8 cellular contexts compared by ENCODE assay signal in the genomic region with DNA sequence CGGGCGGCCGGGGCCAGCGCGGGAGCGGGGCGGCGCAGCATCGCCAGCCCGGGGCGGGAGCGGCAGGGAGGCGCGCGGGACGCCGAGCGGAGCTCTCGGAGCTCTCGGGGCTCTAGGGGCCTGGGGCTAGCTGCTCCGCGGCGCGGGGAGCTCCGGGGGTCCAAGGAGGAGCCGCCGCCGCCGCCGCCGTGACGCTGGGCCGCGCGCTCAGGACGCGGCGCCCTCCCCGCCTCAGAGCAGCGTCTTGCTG. TPM values are rescaled to one million over a fixed set of nuclear protein-coding genes. Genes with fewer than 3 reads are reported as not detected.
DNase-seq lines count a peak whose midpoint lies in the region; ATAC-seq and TF ChIP-seq lines count a peak whose summit lies in the region.

No MANE protein-coding gene starts in this region.

- no peak for TF ChIP-seq CTCF in GM12864 (IDR thresholded peaks at IDR 0.05; ENCODE audit: low read depth, low read length, missing control alignments)
- TF ChIP-seq CTCF in upper lobe of left lung (IDR thresholded peaks at IDR 0.05) = no peak

- no peaks in the 10 kb centered on the region for H3K36me3 Mint-ChIP-seq in activated naive CD8-positive, alpha-beta T cell treated with anti-CD3 and anti-CD28 coated beads, Interleukin-2, amount 50 U/mL, for 24 hours (ENCODE audit: low read depth)

- H3K4me3 ChIP-seq in GM12864 (ENCODE audit: low read depth, low read length) = peak overlapping the region; percentile 92
- H3K4me3 ChIP-seq in upper lobe of left lung = peak overlapping the region; percentile 40 to 96 (median 92)

- H3K9me3 Mint-ChIP-seq in activated naive CD8-positive, alpha-beta T cell treated with anti-CD3 and anti-CD28 coated beads, Interleukin-2, amount 50 U/mL, for 24 hours = no peaks in the 10 kb centered on the region

- ATAC-seq in HG02885 (IDR thresholded peaks at IDR 0.05; ENCODE audit: poor library complexity, unreplicated experiment) (peak; percentile 35), left lobe of liver (peak; percentile 55), upper lobe of left lung (ENCODE audit: low FRiP score in 2 of 2) (peak in 1 of 2 donors; percentile 54), GM18870 (IDR thresholded peaks at IDR 0.05; ENCODE audit: unreplicated experiment) (no peak)
- ATAC-seq in activated naive CD8-positive, alpha-beta T cell treated with anti-CD3 and anti-CD28 coated beads, Interleukin-2, amount 50 U/mL, for 24 hours = no peak

- H3K27ac Mint-ChIP-seq in activated naive CD8-positive, alpha-beta T cell treated with anti-CD3 and anti-CD28 coated beads, Interleukin-2, amount 50 U/mL, for 24 hours = no peak overlapping the region

- no peaks in the 10 kb centered on the region for H3K36me3 ChIP-seq in upper lobe of left lung

- H3K4me1 ChIP-seq in upper lobe of left lung = peaks cover 24 to 38% (median 29%) of the 10 kb centered on the region in 4 donors

- H3K9me3 ChIP-seq in upper lobe of left lung = no peaks in the 10 kb centered on the region

- peaks cover 14% of the 10 kb centered on the region for H3K27me3 Mint-ChIP-seq in activated naive CD8-positive, alpha-beta T cell treated with anti-CD3 and anti-CD28 coated beads, Interleukin-2, amount 50 U/mL, for 24 hours

- TF ChIP-seq POLR2A in upper lobe of left lung (IDR thresholded peaks at IDR 0.05) = peak in 2 of 4 donors; percentile 22 to 54

- peak overlapping the region; percentile 74 to 91 (median 80) for H3K27ac ChIP-seq in upper lobe of left lung

- no peaks in the 10 kb centered on the region for H3K27me3 ChIP-seq in upper lobe of left lung

- peak overlapping the region; percentile 43 for H3K4me3 Mint-ChIP-seq in activated naive CD8-positive, alpha-beta T cell treated with anti-CD3 and anti-CD28 coated beads, Interleukin-2, amount 50 U/mL, for 24 hours

- DNase-seq in GM12864 (ENCODE audit: low read depth) = no peak
- no peak for DNase-seq in activated naive CD8-positive, alpha-beta T cell treated with anti-CD3 and anti-CD28 coated beads, Interleukin-2, amount 50 U/mL, for 24 hours
- no peak for DNase-seq in left lobe of liver (ENCODE audit: low spot score)
- no peak for DNase-seq in upper lobe of left lung
- no peak for DNase-seq in SKM-1 (lab: John Stamatoyannopoulos, UW; ENCODE audit: unreplicated experiment)
- DNase-seq in central memory CD4-positive, alpha-beta T cell = no peak

- TF ChIP-seq EP300 in upper lobe of left lung (IDR thresholded peaks at IDR 0.05) = no peak

- WGBS in upper lobe of left lung, 2 donors = no CpG with 5 or more reads among the region's 40 CpGs

- peaks cover 44% of the 10 kb centered on the region for H3K4me1 Mint-ChIP-seq in activated naive CD8-positive, alpha-beta T cell treated with anti-CD3 and anti-CD28 coated beads, Interleukin-2, amount 50 U/mL, for 24 hours

RNA-seq across cellular contexts. Expression of a gene that starts 0.1 kb away (rescaled TPM):
- total RNA-seq in left lobe of liver (8.1 TPM), upper lobe of left lung (10 to 100 TPM; 35.6 to 82.7 (median 59.5) TPM)

Comparison
In these comparisons a context has a peak if more than half of its experiments do, and no peak if none do; other contexts are left out.
1. ATAC-seq: peak in HG02885 (single experiment) and left lobe of liver (single experiment); none in activated naive CD8-positive, alpha-beta T cell treated with anti-CD3 and anti-CD28 coated beads, Interleukin-2, amount 50 U/mL, for 24 hours (single experiment) and GM18870 (single experiment).